In genomic region chr13:28719227-28719562, GRCh38 we compare ENCODE assay signal across 8 cellular contexts. TPM values are rescaled to one million over a fixed set of nuclear protein-coding genes. Genes with fewer than 3 reads are reported as not detected.
DNase-seq lines count a peak whose midpoint lies in the region; ATAC-seq and TF ChIP-seq lines count a peak whose summit lies in the region.

No MANE protein-coding gene starts in this region.

- no peak overlapping the region for H3K27ac ChIP-seq in HEK293 (ENCODE audit: extremely low read depth, low read depth, low read length)
- H3K27ac ChIP-seq in right cardiac atrium (ENCODE audit: low read length), result peak overlapping the region; percentile 77
- peak overlapping the region; percentile 84 to 98 (median 98) for H3K27ac ChIP-seq in spleen

- H3K27me3 ChIP-seq in right cardiac atrium (ENCODE audit: control insufficient read depth, insufficient read depth) (no peaks in the 10 kb centered on the region), spleen (replicated peaks in 1 of 7) (no peaks in the 10 kb centered on the region)

- POLR2A ChIA-PET in HEK293 (lab: Yijun Ruan, JAX) (interaction anchor here (1.1 kb wide), 1 partner anchor 10 kb away, joined by 4 read pairs; no protein-coding TSS in a partner anchor), WTC11 (lab: Charles Lee) (interaction anchor here (0.9 kb wide), 1 partner anchor 238 kb away, joined by 3 read pairs; no protein-coding TSS in a partner anchor)

- intact Hi-C loops in right cardiac atrium (cut with DNase I), result no loop called here
- intact Hi-C loops in spleen (cut with DNase I; ENCODE audit: low total_unique reads), result no loop called here

- H3K4me3 ChIP-seq in HEK293 (ENCODE audit: low read depth, low read length) (peak overlapping the region; percentile 67), right cardiac atrium (ENCODE audit: low read length) (peak overlapping the region; percentile 46), spleen (peak overlapping the region; percentile 60 to 89 (median 72))

- H3K36me3 ChIP-seq in HEK293 (ENCODE audit: control insufficient read depth in 2 of 2, insufficient read depth in 1 of 2, low read length in 2 of 2) (no peaks in the 10 kb centered on the region), spleen (peaks cover 0 to 11% (median 0%) of the 10 kb centered on the region in 6 donors)

- H3K9me3 Mint-ChIP-seq in WTC11, result no peaks in the 10 kb centered on the region

- H3K4me3 Mint-ChIP-seq in WTC11, result peak overlapping the region; percentile 98

- WGBS in right cardiac atrium, result 7% methylated on average over 9 of the region's 9 CpGs
- WGBS in spleen, 5 donors, result 1 to 5% (median 4%) methylated on average over 9 of the region's 9 CpGs

- CTCF ChIA-PET in HEK293 (lab: Yijun Ruan, JAX) (interaction anchor here (0.5 kb wide), 1 partner anchor 388 kb away, joined by 3 read pairs; no protein-coding TSS in a partner anchor), WTC11 (lab: Charles Lee) (interaction anchor here (3.6 kb wide), 1 partner anchor 77 kb away, joined by 16 read pairs; no protein-coding TSS in a partner anchor)

- H3K4me1 Mint-ChIP-seq in WTC11, result peaks cover 11% of the 10 kb centered on the region

- H3K27ac Mint-ChIP-seq in WTC11, result 0 out of 2 replicates have a peak overlapping the region, but pooled peaks have one; percentile 14

- peak; percentile 59 for ATAC-seq in WTC11
- ATAC-seq in right cardiac atrium, result no peak
- no peak for ATAC-seq in HG03432 (IDR thresholded peaks at IDR 0.05; ENCODE audit: unreplicated experiment)

- TF ChIP-seq CTCF in HEK293 (tag by site-specific recombination; IDR thresholded peaks at IDR 0.05) (no peak), WTC11 (IDR thresholded peaks at IDR 0.05) (no peak), spleen (IDR thresholded peaks at IDR 0.05 in 8 of 11, conservative IDR thresholded peaks at IDR 0.05 in 3 of 11) (no peak)

- DNase-seq in WTC11 (ENCODE audit: low spot score) (no peak), right cardiac atrium (no peak), spleen (no peak), KG1 (lab: John Stamatoyannopoulos, UW) (no peak)
- DNase-seq in NK-92 treated with Interleukin-12 subunit alpha and Interleukin-12 subunit beta, amount 100 ng/mL, for 24 hours (lab: John Stamatoyannopoulos, UW), result no peak
- DNase-seq in activated CD8-positive, alpha-beta memory T cell treated with anti-CD3 and anti-CD28 coated beads, Interleukin-2, amount 50 U/mL, for 4 hours, result no peak

- H3K27me3 Mint-ChIP-seq in WTC11 (ENCODE audit: low read depth), result peaks cover 39% of the 10 kb centered on the region

- no peaks in the 10 kb centered on the region; the same call in 1 of the 2 replicates for H3K4me1 ChIP-seq in HEK293 (ENCODE audit: control insufficient read depth, insufficient read depth, low read length)
- peaks cover 2% of the 10 kb centered on the region for H3K4me1 ChIP-seq in right cardiac atrium (ENCODE audit: control insufficient read depth, insufficient read depth, low read length)
- H3K4me1 ChIP-seq in spleen, result peaks cover 4 to 38% (median 31%) of the 10 kb centered on the region in 6 donors

- no peak for TF ChIP-seq POLR2A in spleen (IDR thresholded peaks at IDR 0.05)

- H3K36me3 Mint-ChIP-seq in WTC11, result no peaks in the 10 kb centered on the region

- H3K9me3 ChIP-seq in HEK293 (ENCODE audit: control insufficient read depth, insufficient read depth, low read depth, low read length), result no peaks in the 10 kb centered on the region
- no peaks in the 10 kb centered on the region for H3K9me3 ChIP-seq in right cardiac atrium (ENCODE audit: control insufficient read depth, low read length)
- H3K9me3 ChIP-seq in spleen, result no peaks in the 10 kb centered on the region

TF ChIP-seq in HEK293, 187 proteins besides CTCF, POLR2A, EP300 and RAD21 (continues in another document):
- TF ChIP-seq ZFP41 (tag by site-specific recombination; IDR thresholded peaks at IDR 0.05; ENCODE audit: borderline replicate concordance) (no peak), SCRT2 (tag by site-specific recombination; IDR thresholded peaks at IDR 0.05) (peak; percentile 63; the same call in 1 of the 2 replicates), ZBTB8A (tag by site-specific recombination; IDR thresholded peaks at IDR 0.05) (no peak), ZNF140 (tag by site-specific recombination; IDR thresholded peaks at IDR 0.05) (no peak), ZBTB26 (tag by site-specific recombination; optimal IDR thresholded peaks at IDR 0.05) (no peak), KLF8 (tag by site-specific recombination; IDR thresholded peaks at IDR 0.05) (0 out of 2 replicates have a peak, but pooled peaks have one; percentile 16), PRDM6 (tag by site-specific recombination; IDR thresholded peaks at IDR 0.05) (no peak), GLI2 (tag by site-specific recombination; IDR thresholded peaks at IDR 0.05; ENCODE audit: borderline replicate concordance, low read depth) (no peak), ZNF132 (tag by site-specific recombination; IDR thresholded peaks at IDR 0.05; ENCODE audit: borderline replicate concordance) (no peak), ZNF341 (tag by site-specific recombination; IDR thresholded peaks at IDR 0.05; ENCODE audit: low read depth) (peak; percentile 77)

TF ChIP-seq in WTC11, 78 proteins besides CTCF, POLR2A, EP300 and RAD21:
- TF ChIP-seq ATF2 (CRISPR knock-in tag; IDR thresholded peaks at IDR 0.05; ENCODE audit: borderline replicate concordance, low read depth) (no peak), NFATC4 (CRISPR knock-in tag; IDR thresholded peaks at IDR 0.05) (no peak), JUN (CRISPR knock-in tag; IDR thresholded peaks at IDR 0.05) (no peak), ZNF232 (CRISPR knock-in tag; IDR thresholded peaks at IDR 0.05) (0 out of 2 replicates have a peak, but pooled peaks have one; percentile 6), NFE2L1 (CRISPR knock-in tag; IDR thresholded peaks at IDR 0.05) (no peak)
- TF ChIP-seq, protein P1, sequence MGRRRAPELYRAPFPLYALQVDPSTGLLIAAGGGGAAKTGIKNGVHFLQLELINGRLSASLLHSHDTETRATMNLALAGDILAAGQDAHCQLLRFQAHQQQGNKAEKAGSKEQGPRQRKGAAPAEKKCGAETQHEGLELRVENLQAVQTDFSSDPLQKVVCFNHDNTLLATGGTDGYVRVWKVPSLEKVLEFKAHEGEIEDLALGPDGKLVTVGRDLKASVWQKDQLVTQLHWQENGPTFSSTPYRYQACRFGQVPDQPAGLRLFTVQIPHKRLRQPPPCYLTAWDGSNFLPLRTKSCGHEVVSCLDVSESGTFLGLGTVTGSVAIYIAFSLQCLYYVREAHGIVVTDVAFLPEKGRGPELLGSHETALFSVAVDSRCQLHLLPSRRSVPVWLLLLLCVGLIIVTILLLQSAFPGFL (CRISPR knock-in tag; IDR thresholded peaks at IDR 0.05; ENCODE audit: borderline replicate concordance), result no peak

RNA-seq across cellular contexts. Expression of gene SLC46A3, which starts 0.4 kb away (rescaled TPM):
- total RNA-seq in WTC11 (2021), result 0.39 to 0.79 TPM (median 0.55 TPM) in 3 replicates
- 10 to 100 TPM; 14.1 to 22.2 (median 20.5) TPM for total RNA-seq in right cardiac atrium
- polyA plus RNA-seq in right cardiac atrium, result 16.5 TPM
- 10 to 100 TPM; 15.2 to 41.0 (median 31.0) TPM for total RNA-seq in spleen
- polyA plus RNA-seq in spleen, result 10 to 100 TPM; 10.0 to 15.4 (median 10.5) TPM
